Comparison of ENCODE assay signal across 15 cellular contexts in the genomic region with DNA sequence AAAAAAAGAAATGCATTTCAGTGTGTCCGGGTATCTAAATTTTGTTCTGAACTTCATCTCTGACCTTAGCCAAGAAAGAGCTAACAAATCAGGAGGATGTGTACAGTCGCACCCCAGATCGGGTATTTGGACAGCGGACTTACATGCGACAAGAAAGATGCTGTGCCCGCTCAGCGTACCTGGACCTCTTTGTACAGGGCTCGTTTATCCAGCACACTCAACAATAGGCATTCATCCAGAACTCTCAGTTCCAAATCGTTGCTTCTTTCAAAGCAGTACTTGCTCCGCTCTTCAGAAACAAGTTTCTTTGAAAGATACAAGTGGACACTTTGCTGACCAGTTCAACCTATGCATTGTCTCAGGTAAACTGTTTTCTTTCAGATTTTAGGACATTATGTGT.
DNase-seq lines count a peak whose midpoint lies in the region; TF ChIP-seq lines count a peak whose summit lies in the region.
"Had no signal": no experiment of that assay in that cellular context is flagged by ENCODE, and none has a peak within 500 bp of the region (broad histone marks: within the 10 kb centered on the region; RNA-seq: fewer than 3 reads in every experiment).

No MANE protein-coding gene starts in this region.

- H3K9me3 ChIP-seq in SK-N-MC (ENCODE audit: low read depth, low read length): no peaks in the 10 kb centered on the region
- no peaks in the 10 kb centered on the region for H3K9me3 ChIP-seq in thyroid gland
- H3K9me3 ChIP-seq: A549, Caco-2 had no signal

- H3K36me3 ChIP-seq in SK-N-MC (ENCODE audit: insufficient read depth, low read length): no peaks in the 10 kb centered on the region
- H3K36me3 ChIP-seq in thyroid gland: no peaks in the 10 kb centered on the region
- H3K36me3 ChIP-seq: BLaER1 treated with 17β-estradiol and CSF1 and Interleukin-3, amounts not matched to agents 10 nM and 100 nM had no signal

- TF ChIP-seq POLR2A in thyroid gland (IDR thresholded peaks at IDR 0.05): no peak

- H3K9ac ChIP-seq in SK-N-MC (ENCODE audit: insufficient read length): no peak overlapping the region
- H3K9ac ChIP-seq: BLaER1 treated with 17β-estradiol and CSF1 and Interleukin-3, amounts not matched to agents 10 nM and 100 nM had no signal

- TF ChIP-seq CTCF in thyroid gland (IDR thresholded peaks at IDR 0.05): no peak

- intact Hi-C loops in thyroid gland (cut with DNase I): no loop called here

- H3K27ac ChIP-seq in SK-N-MC (peak overlapping the region; percentile 99), thyroid gland (peak overlapping the region in 2 of 3 donors; percentile 80 to 85)
- H3K27ac ChIP-seq: 22Rv1; BLaER1 treated with 17β-estradiol and CSF1 and Interleukin-3, amounts not matched to agents 10 nM and 100 nM; C4-2B had no signal

- H3K4me3 ChIP-seq in SK-N-MC (no peak overlapping the region), thyroid gland (replicated peaks in 1 of 3) (no peak overlapping the region)
- H3K4me3 ChIP-seq: A549; BLaER1 treated with 17β-estradiol and CSF1 and Interleukin-3, amounts not matched to agents 10 nM and 100 nM had no signal

- no peaks in the 10 kb centered on the region for H3K27me3 ChIP-seq in thyroid gland
- H3K27me3 ChIP-seq: BLaER1 treated with 17β-estradiol and CSF1 and Interleukin-3, amounts not matched to agents 10 nM and 100 nM had no signal

- peak; percentile 44 for DNase-seq in DMS79 (lab: John Stamatoyannopoulos, UW)
- no peak for DNase-seq in SK-N-MC (ENCODE audit: low read depth, low spot score)
- DNase-seq in thyroid gland: peak; percentile 68 to 76
- no peak for DNase-seq in H4 (ENCODE audit: low spot score)
- no peak for DNase-seq in NCI-H524 (lab: John Stamatoyannopoulos, UW)
- DNase-seq: AML-193; Caco-2; Calu3; CD4-positive, alpha-beta T cell; CD8-positive, alpha-beta T cell; GF-D8 had no signal

- WGBS in thyroid gland, 2 donors: 37 to 42% methylated on average over 10 of the region's 10 CpGs

- H3K4me1 ChIP-seq in thyroid gland: peaks cover 24 to 39% of the 10 kb centered on the region in 2 donors
- H3K4me1 ChIP-seq: Caco-2 had no signal

Comparison
In these comparisons a context has a peak if more than half of its experiments do, and no peak if none do; other contexts are left out.
1. DNase-seq: peak in DMS79 (single experiment) and thyroid gland (2 of 2); none in SK-N-MC (single experiment), H4 (single experiment) and NCI-H524 (0 of 2).